17 cellular contexts compared by ENCODE assay signal in genomic region chr6:87482382-87482781, GRCh38. TPM values are rescaled to one million over a fixed set of nuclear protein-coding genes. Genes with fewer than 3 reads are reported as not detected.
DNase-seq lines count a peak whose midpoint lies in the region; ATAC-seq and TF ChIP-seq lines count a peak whose summit lies in the region.
"Had no signal": no experiment of that assay in that cellular context is flagged by ENCODE, and none has a peak within 500 bp of the region (broad histone marks: within the 10 kb centered on the region; RNA-seq: fewer than 3 reads in every experiment).

No MANE protein-coding gene starts in this region.

- no peak overlapping the region for H3K4me3 Mint-ChIP-seq in mesothelial cell of epicardium
- H3K4me3 Mint-ChIP-seq in activated naive CD4-positive, alpha-beta T cell treated with anti-CD3 and anti-CD28 coated beads for 36 hours = no peak overlapping the region
- H3K4me3 Mint-ChIP-seq: CD8-positive, alpha-beta T cell; HFFc6 had no signal

- CTCF ChIA-PET in activated naive CD4-positive, alpha-beta T cell treated with anti-CD3 and anti-CD28 coated beads for 36 hours (lab: Charles Lee) = no interaction called here

- DNase-seq in GF-D8 (lab: John Stamatoyannopoulos, UW) (peak; percentile 93), NOMO-1 (lab: John Stamatoyannopoulos, UW; ENCODE audit: unreplicated experiment in 2 of 2) (peak; percentile 65 to 86), SKM-1 treated with dmso at 0.1 percent for 144 hours (lab: John Stamatoyannopoulos, UW; ENCODE audit: unreplicated experiment) (peak; percentile 61), mesothelial cell of epicardium (ENCODE audit: low spot score in 2 of 2, unreplicated experiment in 2 of 2) (no peak), islet precursor cell (no peak), SW 1271 (lab: John Stamatoyannopoulos, UW) (no peak)
- DNase-seq in activated naive CD4-positive, alpha-beta T cell treated with anti-CD3 and anti-CD28 coated beads for 36 hours = no peak
- DNase-seq: CD8-positive, alpha-beta T cell; DMS 273 treated with DMSO at 0.1 percent for 48 hours; HFFc6; KG1; NCI-H1417; NCI-H2029; NCI-H524; PC-3 had no signal

- H3K36me3 Mint-ChIP-seq in mesothelial cell of epicardium = peaks cover 58% of the 10 kb centered on the region
- H3K36me3 Mint-ChIP-seq in activated naive CD4-positive, alpha-beta T cell treated with anti-CD3 and anti-CD28 coated beads for 36 hours (ENCODE audit: low read depth) = peaks cover 15% of the 10 kb centered on the region

- H3K4me1 Mint-ChIP-seq in mesothelial cell of epicardium = peaks cover 2% of the 10 kb centered on the region
- H3K4me1 Mint-ChIP-seq in activated naive CD4-positive, alpha-beta T cell treated with anti-CD3 and anti-CD28 coated beads for 36 hours (ENCODE audit: low read depth) = peaks cover 3% of the 10 kb centered on the region

- peaks cover 10% of the 10 kb centered on the region for H3K9me3 Mint-ChIP-seq in mesothelial cell of epicardium
- H3K9me3 Mint-ChIP-seq in activated naive CD4-positive, alpha-beta T cell treated with anti-CD3 and anti-CD28 coated beads for 36 hours = no peaks in the 10 kb centered on the region
- H3K9me3 Mint-ChIP-seq: CD8-positive, alpha-beta T cell had no signal

- H3K27me3 Mint-ChIP-seq in mesothelial cell of epicardium (ENCODE audit: low read depth) = no peaks in the 10 kb centered on the region
- no peaks in the 10 kb centered on the region for H3K27me3 Mint-ChIP-seq in activated naive CD4-positive, alpha-beta T cell treated with anti-CD3 and anti-CD28 coated beads for 36 hours (ENCODE audit: low read depth)

- ATAC-seq in HG03442 (IDR thresholded peaks at IDR 0.05; ENCODE audit: unreplicated experiment) = no peak
- ATAC-seq: CD8-positive, alpha-beta T cell; PC-3; SK-N-SH treated with all-trans-retinoic acid at 6 μM for 48 hours had no signal

- TF ChIP-seq CTCF in mesothelial cell of epicardium (IDR thresholded peaks at IDR 0.05; ENCODE audit: unreplicated experiment) = no peak

- peak overlapping the region; percentile 16 for H3K27ac Mint-ChIP-seq in mesothelial cell of epicardium
- H3K27ac Mint-ChIP-seq in activated naive CD4-positive, alpha-beta T cell treated with anti-CD3 and anti-CD28 coated beads for 36 hours = no peak overlapping the region
- H3K27ac Mint-ChIP-seq: CD8-positive, alpha-beta T cell; HFFc6 had no signal

- intact Hi-C loops in activated naive CD4-positive, alpha-beta T cell treated with anti-CD3 and anti-CD28 coated beads for 36 hours (cut with micrococcal nuclease) = no loop called here

RNA-seq across cellular contexts. Expression of gene SLC35A1, which starts 9.6 kb away (rescaled TPM):
- total RNA-seq in mesothelial cell of epicardium = 24.0 to 26.6 TPM (median 26.4 TPM) in 3 replicates
- 1 to 10 TPM; 6.7 to 6.8 TPM for total RNA-seq in activated naive CD4-positive, alpha-beta T cell treated with anti-CD3 and anti-CD28 coated beads for 36 hours

Comparison
In these comparisons a context has a peak if more than half of its experiments do, and no peak if none do; other contexts are left out.
1. DNase-seq: peak in GF-D8 (single experiment), NOMO-1 (2 of 2) and SKM-1 treated with dmso at 0.1 percent for 144 hours (single experiment); none in mesothelial cell of epicardium (0 of 2), activated naive CD4-positive, alpha-beta T cell treated with anti-CD3 and anti-CD28 coated beads for 36 hours (single experiment), islet precursor cell (single experiment) and SW 1271 (0 of 2).